Comparison of ENCODE assay signal across 8 cellular contexts in the genomic region with DNA sequence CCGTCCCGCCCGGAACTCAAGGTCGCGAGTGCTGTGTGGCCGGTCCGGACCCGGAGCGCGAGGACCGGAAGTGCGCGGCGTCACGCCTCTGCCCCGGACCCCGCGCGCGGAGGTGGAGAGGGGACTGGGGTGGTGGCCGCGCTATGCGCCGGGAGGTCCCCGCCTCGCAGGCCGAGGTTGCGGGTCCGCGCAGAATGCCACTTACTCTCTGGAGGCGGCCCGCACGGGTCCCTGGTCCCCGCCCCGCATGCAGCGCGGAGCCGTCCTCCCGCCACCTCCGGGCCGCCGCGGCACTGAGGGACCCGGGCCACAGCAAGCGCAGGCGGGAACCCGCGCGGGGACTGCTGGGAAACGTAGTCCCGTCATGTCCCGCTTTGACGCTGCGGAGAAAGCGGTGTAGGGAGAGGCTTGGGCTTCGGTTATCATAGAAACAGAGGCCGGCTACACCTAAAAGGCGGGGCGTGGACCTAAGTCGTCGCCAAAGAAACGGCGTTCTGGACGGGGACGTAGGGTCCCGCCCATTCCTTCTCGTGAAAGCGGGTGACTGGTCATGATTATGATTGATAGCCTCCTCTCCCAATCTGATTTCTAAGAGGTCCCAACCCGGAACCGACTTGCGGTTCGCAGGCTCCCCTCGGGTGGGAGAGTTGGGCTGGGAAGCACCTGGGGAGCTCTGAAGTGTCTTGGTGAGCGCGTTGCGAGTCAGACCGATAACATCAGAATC. TPM values are rescaled to one million over a fixed set of nuclear protein-coding genes. Genes with fewer than 3 reads are reported as not detected.
A peak's percentile ranks its signal among the peaks of the same experiment; 100 is the strongest.
DNase-seq lines count a peak whose midpoint lies in the region; FAIRE-seq and TF ChIP-seq lines count a peak whose summit lies in the region.

A gene (minus strand): TSS at position 295 of the 724 bp plus-strand sequence. CDS start 11,698 bp downstream, outside the sequence.

- H3K27me3 ChIP-seq in DOHH2 (ENCODE audit: control insufficient read depth, low read length), result no peaks in the 10 kb centered on the region
- H3K27me3 ChIP-seq in GM23248 (replicated peaks; ENCODE audit: insufficient read depth), result no peaks in the 10 kb centered on the region
- no peaks in the 10 kb centered on the region for H3K27me3 ChIP-seq in Karpas-422 (ENCODE audit: low read length)
- H3K27me3 ChIP-seq in esophagus squamous epithelium, result no peaks in the 10 kb centered on the region
- H3K27me3 ChIP-seq in muscle layer of duodenum (ENCODE audit: low read depth, low read length), result no peaks in the 10 kb centered on the region

- H3K9me2 ChIP-seq in DOHH2 (replicated peaks; ENCODE audit: control insufficient read depth, low read length) (no peaks in the 10 kb centered on the region), GM23248 (ENCODE audit: insufficient read depth) (no peaks in the 10 kb centered on the region), Karpas-422 (replicated peaks; ENCODE audit: insufficient read depth, low read length) (no peaks in the 10 kb centered on the region)

- peaks cover 36% of the 10 kb centered on the region for H3K4me1 ChIP-seq in DOHH2 (ENCODE audit: control insufficient read depth, low read length)
- H3K4me1 ChIP-seq in GM23248 (ENCODE audit: insufficient read depth), result peaks cover 14% of the 10 kb centered on the region
- peaks cover 45% of the 10 kb centered on the region for H3K4me1 ChIP-seq in Karpas-422 (ENCODE audit: low read length)
- H3K4me1 ChIP-seq in esophagus squamous epithelium, result peaks cover 26 to 43% (median 27%) of the 10 kb centered on the region in 3 donors
- H3K4me1 ChIP-seq in muscle layer of duodenum (ENCODE audit: control insufficient read depth in 1 of 2, insufficient read depth in 2 of 2, low read length in 2 of 2), result peaks cover 12 to 33% of the 10 kb centered on the region in 2 donors

- intact Hi-C loops in activated T-helper 1 cell treated with anti-CD3 and anti-CD28 coated beads, Interleukin-12 subunit alpha, Interleukin-12 subunit beta, Interleukin-2, Interleukin-4 antibody, amounts not matched to agents 30 ng/mL and 10 ng/mL and 1 ng/mL, durations not matched to agents 14 hours and 24 hours and 36 hours (cut with micrococcal nuclease), result loop anchor here (1.0 to 10.0 kb wide), 17 partner anchors 19 to 566 kb away; a partner anchor contains a TSS
- intact Hi-C loops in esophagus squamous epithelium (cut with DNase I), result no loop called here

- H2AFZ ChIP-seq in GM23248 (peak within 1 kb of the TSS; percentile 87), Karpas-422 (ENCODE audit: low read length) (peak within 1 kb of the TSS; percentile 5; the same call in 1 of the 2 replicates)

- in situ Hi-C loops in GM23248 (cut with MboI), result no loop called here

- TF ChIP-seq CTCF in DOHH2 (IDR thresholded peaks at IDR 0.05; ENCODE audit: low read depth, low read length, poor library complexity, severe bottlenecking), result no peak
- TF ChIP-seq CTCF in esophagus squamous epithelium (IDR thresholded peaks at IDR 0.05), result peak in 4 of 6 experiments; percentile 4 to 19 (median 14)

- H3K27ac ChIP-seq in DOHH2 (ENCODE audit: low read depth, low read length), result peak within 1 kb of the TSS; percentile 67
- peak within 1 kb of the TSS; percentile 76 for H3K27ac ChIP-seq in GM23248
- peak within 1 kb of the TSS; percentile 82 for H3K27ac ChIP-seq in Karpas-422 (ENCODE audit: low read length)
- peak within 1 kb of the TSS; percentile 89 to 96 (median 92) for H3K27ac ChIP-seq in esophagus squamous epithelium
- peak within 1 kb of the TSS; percentile 77 for H3K27ac ChIP-seq in muscle layer of duodenum (ENCODE audit: low read length)

- H3K4me3 Mint-ChIP-seq in activated T-helper 1 cell treated with anti-CD3 and anti-CD28 coated beads, Interleukin-12 subunit alpha, Interleukin-12 subunit beta, Interleukin-2, Interleukin-4 antibody, amounts not matched to agents 30 ng/mL and 10 ng/mL and 1 ng/mL, durations not matched to agents 14 hours and 24 hours and 36 hours, result peak within 1 kb of the TSS; percentile 87

- H4K20me1 ChIP-seq in DOHH2 (ENCODE audit: control insufficient read depth, insufficient read depth, low read depth, low read length) (no peaks in the 10 kb centered on the region), GM23248 (ENCODE audit: insufficient read depth) (no peaks in the 10 kb centered on the region), Karpas-422 (ENCODE audit: insufficient read depth, low read depth, low read length) (no peaks in the 10 kb centered on the region)

- H3K4me3 ChIP-seq in DOHH2 (ENCODE audit: low read length) (peak within 1 kb of the TSS; percentile 75), GM23248 (peak within 1 kb of the TSS; percentile 88), Karpas-422 (ENCODE audit: low read length) (peak within 1 kb of the TSS; percentile 79), esophagus squamous epithelium (peak within 1 kb of the TSS; percentile 62 to 95 (median 65)), muscle layer of duodenum (ENCODE audit: low read depth in 1 of 2, low read length in 2 of 2) (peak within 1 kb of the TSS; percentile 69 to 86)

- H3K36me3 Mint-ChIP-seq in activated T-helper 1 cell treated with anti-CD3 and anti-CD28 coated beads, Interleukin-12 subunit alpha, Interleukin-12 subunit beta, Interleukin-2, Interleukin-4 antibody, amounts not matched to agents 30 ng/mL and 10 ng/mL and 1 ng/mL, durations not matched to agents 14 hours and 24 hours and 36 hours (ENCODE audit: low read depth), result peaks cover 2% of the 10 kb centered on the region

- H3K36me3 ChIP-seq in DOHH2 (ENCODE audit: control insufficient read depth, low read length) (no peaks in the 10 kb centered on the region), GM23248 (ENCODE audit: low read depth) (no peaks in the 10 kb centered on the region), Karpas-422 (ENCODE audit: insufficient read depth, low read length) (no peaks in the 10 kb centered on the region), esophagus squamous epithelium (no peaks in the 10 kb centered on the region), muscle layer of duodenum (ENCODE audit: control insufficient read depth in 1 of 2, insufficient read depth in 2 of 2, low read length in 2 of 2) (no peaks in the 10 kb centered on the region)

- peaks cover 22% of the 10 kb centered on the region for H3K4me1 Mint-ChIP-seq in activated T-helper 1 cell treated with anti-CD3 and anti-CD28 coated beads, Interleukin-12 subunit alpha, Interleukin-12 subunit beta, Interleukin-2, Interleukin-4 antibody, amounts not matched to agents 30 ng/mL and 10 ng/mL and 1 ng/mL, durations not matched to agents 14 hours and 24 hours and 36 hours (ENCODE audit: low read depth)

- DNase-seq in GM23248 (peak; percentile 100), Karpas-422 (peak; percentile 100), RCC 7860 (ENCODE audit: low spot score) (peak; percentile 99), esophagus squamous epithelium (lab: John Stamatoyannopoulos, UW) (peak; percentile 93)
- DNase-seq in activated T-helper 1 cell treated with anti-CD3 and anti-CD28 coated beads, Interleukin-12 subunit alpha, Interleukin-12 subunit beta, Interleukin-2, Interleukin-4 antibody, amounts not matched to agents 30 ng/mL and 10 ng/mL and 1 ng/mL, durations not matched to agents 14 hours and 24 hours and 36 hours (ENCODE audit: low spot score), result peak; percentile 98
- DNase-seq in stimulated activated CD8-positive, alpha-beta memory T cell treated with anti-CD3 and anti-CD28 coated beads, Interleukin-7, amount 100 ng/mL, for 24 hours (ENCODE audit: low read depth), result peak; percentile 90

- H3K79me2 ChIP-seq in DOHH2 (ENCODE audit: control insufficient read depth, low read length) (peaks cover 35% of the 10 kb centered on the region), GM23248 (ENCODE audit: insufficient read depth) (peaks cover 44% of the 10 kb centered on the region), Karpas-422 (ENCODE audit: low read length) (peaks cover 47% of the 10 kb centered on the region)

- H3K4me2 ChIP-seq in DOHH2 (ENCODE audit: low read length), result peak within 1 kb of the TSS; percentile 82
- peak within 1 kb of the TSS; percentile 82 for H3K4me2 ChIP-seq in GM23248 (ENCODE audit: unreplicated experiment)
- H3K4me2 ChIP-seq in Karpas-422 (ENCODE audit: low read depth, low read length, poor library complexity, severe bottlenecking), result peak within 1 kb of the TSS; percentile 90

- H3K9ac ChIP-seq in GM23248, result peak within 1 kb of the TSS; percentile 89
- peak within 1 kb of the TSS; percentile 84 for H3K9ac ChIP-seq in Karpas-422 (ENCODE audit: low read length)

- FAIRE-seq in RCC 7860 (lab: Jason Lieb, UNC), result peak; percentile 93

- WGBS in GM23248 (ENCODE audit: low coverage in 1 of 2, low lambda C conversion rate in 2 of 2, missing lambda C conversion rate in 2 of 2), 2 experiments, result 1% methylated on average over 47 to 77 of the region's 77 CpGs
- WGBS in esophagus squamous epithelium, 2 donors, result 0% methylated on average over 10 to 14 of the region's 77 CpGs

- no peaks in the 10 kb centered on the region for H3K27me3 Mint-ChIP-seq in activated T-helper 1 cell treated with anti-CD3 and anti-CD28 coated beads, Interleukin-12 subunit alpha, Interleukin-12 subunit beta, Interleukin-2, Interleukin-4 antibody, amounts not matched to agents 30 ng/mL and 10 ng/mL and 1 ng/mL, durations not matched to agents 14 hours and 24 hours and 36 hours (ENCODE audit: insufficient read depth)

- TF ChIP-seq POLR2A in esophagus squamous epithelium (IDR thresholded peaks at IDR 0.05), result peak in 3 of 4 donors; percentile 82 to 91 (median 87)

- H3K9me3 ChIP-seq in DOHH2 (ENCODE audit: control insufficient read depth, insufficient read depth, low read length), result no peaks in the 10 kb centered on the region
- H3K9me3 ChIP-seq in GM23248 (ENCODE audit: low read depth), result no peaks in the 10 kb centered on the region
- no peaks in the 10 kb centered on the region for H3K9me3 ChIP-seq in Karpas-422 (ENCODE audit: low read length)
- H3K9me3 ChIP-seq in esophagus squamous epithelium, result no peaks in the 10 kb centered on the region
- H3K9me3 ChIP-seq in muscle layer of duodenum (ENCODE audit: control insufficient read depth in 1 of 2, low read length in 2 of 2), result no peaks in the 10 kb centered on the region

- H3F3A ChIP-seq in DOHH2 (ENCODE audit: control insufficient read depth, insufficient read depth), result no peaks in the 10 kb centered on the region
- 0 out of 2 replicates have a peak, but pooled peaks cover 5% of the 10 kb centered on the region for H3F3A ChIP-seq in GM23248 (ENCODE audit: insufficient read depth)

- no peaks in the 10 kb centered on the region for H3K9me3 Mint-ChIP-seq in activated T-helper 1 cell treated with anti-CD3 and anti-CD28 coated beads, Interleukin-12 subunit alpha, Interleukin-12 subunit beta, Interleukin-2, Interleukin-4 antibody, amounts not matched to agents 30 ng/mL and 10 ng/mL and 1 ng/mL, durations not matched to agents 14 hours and 24 hours and 36 hours

- peak within 1 kb of the TSS; percentile 89 for H3K27ac Mint-ChIP-seq in activated T-helper 1 cell treated with anti-CD3 and anti-CD28 coated beads, Interleukin-12 subunit alpha, Interleukin-12 subunit beta, Interleukin-2, Interleukin-4 antibody, amounts not matched to agents 30 ng/mL and 10 ng/mL and 1 ng/mL, durations not matched to agents 14 hours and 24 hours and 36 hours

RNA-seq across cellular contexts. Expression of the gene that starts here (rescaled TPM):
- total RNA-seq in GM23248 (2014; rRNA removed; shearing (Covaris generic)), result 2.5 and 5.3 TPM in 2 replicates
- polyA plus RNA-seq in GM23248 (2016; fragmentation: Nextera tagmentation; extraction: Ambion mirVana), result 1.4 and 2.2 TPM in 2 replicates
- total RNA-seq in Karpas-422 (2014; rRNA removed; shearing (Covaris generic); ENCODE audit: low replicate concordance), result 0.75 and 2.4 TPM in 2 replicates
- 0.86 and 1.4 TPM in 2 replicates for total RNA-seq in activated T-helper 1 cell treated with anti-CD3 and anti-CD28 coated beads, Interleukin-12 subunit alpha, Interleukin-12 subunit beta, Interleukin-2, Interleukin-4 antibody, amounts not matched to agents 30 ng/mL and 10 ng/mL and 1 ng/mL, durations not matched to agents 14 hours and 24 hours and 36 hours
- total RNA-seq in esophagus squamous epithelium, result 1 to 10 TPM; 2.4 to 6.7 (median 3.3) TPM

Comparison
In these comparisons a context has a peak if more than half of its experiments do, and no peak if none do; other contexts are left out.
1. Peak in every context shown above with its lines: DNase-seq, H3K4me3 ChIP-seq and H3K27ac ChIP-seq.